Comparison of ENCODE assay signal across 8 cellular contexts in genomic region chr15:45022871-45023658, GRCh38. TPM values are rescaled to one million over a fixed set of nuclear protein-coding genes. Genes with fewer than 3 reads are reported as not detected.
DNase-seq lines count a peak whose midpoint lies in the region; ATAC-seq and TF ChIP-seq lines count a peak whose summit lies in the region.

Gene SORD, plus strand, starts transcription at chr15:45023195. Its CDS starts 89 bp downstream, at chr15:45023284.

- H3K27me3 ChIP-seq in mucosa of rectum (ENCODE audit: control insufficient read depth in 2 of 2, insufficient read depth in 2 of 2, low read length in 2 of 2), result no peaks in the 10 kb centered on the region

- TF ChIP-seq CTCF in epithelial cell of proximal tubule (conservative IDR thresholded peaks at IDR 0.05; ENCODE audit: low read depth, low read length), result no peak

- H3K4me3 ChIP-seq in epithelial cell of proximal tubule (ENCODE audit: low read depth, low read length), result peak within 1 kb of the TSS; percentile 73
- H3K4me3 ChIP-seq in mucosa of rectum (ENCODE audit: low read length in 2 of 2), result peak within 1 kb of the TSS; percentile 82 to 93

- no peaks in the 10 kb centered on the region for H3K9me3 ChIP-seq in mucosa of rectum (ENCODE audit: control insufficient read depth in 2 of 2, low read length in 2 of 2)

- H3K27ac ChIP-seq in mucosa of rectum (ENCODE audit: low read depth in 2 of 2, low read length in 2 of 2), result peak within 1 kb of the TSS; percentile 37 to 65

- H3K36me3 ChIP-seq in mucosa of rectum (ENCODE audit: control insufficient read depth in 2 of 2, insufficient read depth in 2 of 2, low read length in 2 of 2), result no peaks in the 10 kb centered on the region

- peak within 1 kb of the TSS; percentile 79 to 83 for H3K9ac ChIP-seq in mucosa of rectum (ENCODE audit: low read depth in 1 of 2, low read length in 2 of 2)

- H3K4me1 ChIP-seq in mucosa of rectum (ENCODE audit: control insufficient read depth in 2 of 2, insufficient read depth in 2 of 2, low read length in 2 of 2), result peaks cover 8 to 14% of the 10 kb centered on the region in 2 donors

- peak; percentile 29 for DNase-seq in DMS 273 treated with DMSO at 0.1 percent for 48 hours (lab: John Stamatoyannopoulos, UW)
- DNase-seq in HuH-7.5 (ENCODE audit: low spot score), result peak; percentile 90
- peak; percentile 95 for DNase-seq in OCI-M1 (lab: John Stamatoyannopoulos, UW)
- DNase-seq in activated T-cell treated with anti-CD3 and anti-CD28 coated beads for 48 hours (ENCODE audit: low read depth), result peak; percentile 92
- DNase-seq in epithelial cell of proximal tubule (ENCODE audit: low read depth), result no peak
- peak; percentile 78 to 83 for DNase-seq in stimulated activated CD8-positive, alpha-beta memory T cell treated with anti-CD3 and anti-CD28 coated beads, Interleukin-4, amount 100 ng/mL, for 4 hours (ENCODE audit: low read depth in 2 of 2, low spot score in 1 of 2)

- ATAC-seq in GM21526 (IDR thresholded peaks at IDR 0.05; ENCODE audit: low FRiP score, unreplicated experiment), result peak; percentile 88

RNA-seq across cellular contexts. Expression of gene SORD, which starts in this region (rescaled TPM):
- total RNA-seq in epithelial cell of proximal tubule, result 32.7 and 36.2 TPM in 2 replicates
